In the genomic region with DNA sequence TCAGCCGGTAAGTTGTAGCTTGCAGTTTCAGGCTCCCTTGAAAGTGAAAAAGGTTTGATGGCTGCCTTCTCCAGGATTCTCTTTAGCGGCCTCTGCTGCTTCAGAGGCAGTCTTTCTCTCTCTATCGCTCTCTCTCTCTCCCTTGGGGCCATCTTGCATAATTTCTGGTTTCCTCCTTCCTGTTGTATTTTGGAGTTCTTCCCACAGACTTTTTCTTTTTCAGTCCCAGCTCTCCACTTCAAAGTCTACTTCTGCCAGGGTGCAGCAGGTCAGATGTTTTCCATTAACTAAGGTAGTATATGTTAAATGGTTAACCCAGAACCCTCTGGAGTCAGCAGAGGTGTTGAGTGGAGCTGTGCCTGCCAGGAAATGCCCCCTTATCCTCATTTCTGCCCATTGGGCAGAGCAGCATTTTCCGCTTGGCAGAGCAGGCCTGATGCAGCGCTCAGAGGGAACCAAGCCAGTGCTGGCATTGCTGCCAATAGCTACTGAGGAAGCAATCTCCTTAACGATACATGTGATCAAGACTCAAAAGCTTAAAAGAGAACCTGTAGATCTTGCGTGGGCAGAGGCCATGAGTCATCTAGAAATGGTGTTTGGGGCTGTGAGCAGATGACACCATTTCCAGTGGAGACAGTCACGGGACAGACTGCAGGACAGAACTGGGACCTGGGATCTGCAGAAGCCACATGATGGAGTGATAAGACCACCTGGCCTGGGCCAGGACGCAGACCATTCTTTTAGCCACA, we compare ENCODE assay signal across 1 cellular context.
TF ChIP-seq lines count a peak whose summit lies in the region.

No MANE protein-coding gene starts in this region.

TF ChIP-seq in K562, 482 proteins besides CTCF, POLR2A, EP300 and RAD21 (continues in another document):
- 0 out of 4 replicates have a peak, but pooled peaks of 1 of the 2 experiments have one; percentile 13 for TF ChIP-seq TRIM24 (IDR thresholded peaks at IDR 0.05)
- TF ChIP-seq, protein P1, sequence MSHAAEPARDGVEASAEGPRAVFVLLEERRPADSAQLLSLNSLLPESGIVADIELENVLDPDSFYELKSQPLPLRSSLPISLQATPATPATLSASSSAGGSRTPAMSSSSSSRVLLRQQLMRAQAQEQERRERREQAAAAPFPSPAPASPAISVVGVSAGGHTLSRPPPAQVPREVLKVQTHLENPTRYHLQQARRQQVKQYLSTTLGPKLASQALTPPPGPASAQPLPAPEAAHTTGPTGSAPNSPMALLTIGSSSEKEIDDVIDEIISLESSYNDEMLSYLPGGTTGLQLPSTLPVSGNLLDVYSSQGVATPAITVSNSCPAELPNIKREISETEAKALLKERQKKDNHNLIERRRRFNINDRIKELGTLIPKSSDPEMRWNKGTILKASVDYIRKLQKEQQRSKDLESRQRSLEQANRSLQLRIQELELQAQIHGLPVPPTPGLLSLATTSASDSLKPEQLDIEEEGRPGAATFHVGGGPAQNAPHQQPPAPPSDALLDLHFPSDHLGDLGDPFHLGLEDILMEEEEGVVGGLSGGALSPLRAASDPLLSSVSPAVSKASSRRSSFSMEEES (CRISPR knock-in tag; IDR thresholded peaks at IDR 0.05): peak; percentile 28; the same call in 1 of the 2 replicates
- 0 out of 2 replicates have a peak, but pooled peaks have one; percentile 21 for TF ChIP-seq NFRKB (IDR thresholded peaks at IDR 0.05; ENCODE audit: low read depth)
- peak; percentile 35 for TF ChIP-seq CBFA2T2 (conservative IDR thresholded peaks at IDR 0.05)
- TF ChIP-seq JUND (IDR thresholded peaks at IDR 0.05; ENCODE audit: borderline replicate concordance, low read depth, low read length): peak; percentile 94
- peak; percentile 89; the same call in 2 of the 3 replicates for TF ChIP-seq JUND (tag; IDR thresholded peaks at IDR 0.05; ENCODE audit: borderline replicate concordance, low read depth, low read length)
- no peak for TF ChIP-seq CBX1 (IDR thresholded peaks at IDR 0.05; ENCODE audit: low read depth)
- peak; percentile 30; the same call in 1 of the 2 replicates for TF ChIP-seq NFE2 (IDR thresholded peaks at IDR 0.05; ENCODE audit: low read depth)
- TF ChIP-seq MAZ (CRISPR knock-in tag; conservative IDR thresholded peaks at IDR 0.05 in 1 of 2, IDR thresholded peaks at IDR 0.05 in 1 of 2): 0 out of 4 replicates have a peak, but pooled peaks of 1 of the 2 experiments have one; percentile 26
- peak; percentile 73 for TF ChIP-seq ZNF766 (CRISPR knock-in tag; conservative IDR thresholded peaks at IDR 0.05)
- TF ChIP-seq YY1 (IDR thresholded peaks at IDR 0.05; ENCODE audit: borderline replicate concordance in 1 of 3, control insufficient read depth in 1 of 3, extremely low read depth in 1 of 3, insufficient read depth in 3 of 3, insufficient read length in 1 of 3, insufficient replicate concordance in 2 of 3, low read depth in 1 of 3, low read length in 2 of 3): peak in 1 of 3 experiments; percentile 71
- TF ChIP-seq SIRT6 (IDR thresholded peaks at IDR 0.05; ENCODE audit: low read depth, low read length): no peak
- TF ChIP-seq FOSL1 (tag; conservative IDR thresholded peaks at IDR 0.05): peak; percentile 94
- no peak for TF ChIP-seq ZFP36 (IDR thresholded peaks at IDR 0.05; ENCODE audit: low read depth, low read length, partially characterized antibody)
- peak; percentile 51 for TF ChIP-seq JUNB (CRISPR knock-in tag; conservative IDR thresholded peaks at IDR 0.05)
- no peak for TF ChIP-seq ZNF23 (CRISPR knock-in tag; IDR thresholded peaks at IDR 0.05)
- TF ChIP-seq E2F3 (CRISPR knock-in tag; IDR thresholded peaks at IDR 0.05): 0 out of 2 replicates have a peak, but pooled peaks have one; percentile 52
- TF ChIP-seq, protein P2, sequence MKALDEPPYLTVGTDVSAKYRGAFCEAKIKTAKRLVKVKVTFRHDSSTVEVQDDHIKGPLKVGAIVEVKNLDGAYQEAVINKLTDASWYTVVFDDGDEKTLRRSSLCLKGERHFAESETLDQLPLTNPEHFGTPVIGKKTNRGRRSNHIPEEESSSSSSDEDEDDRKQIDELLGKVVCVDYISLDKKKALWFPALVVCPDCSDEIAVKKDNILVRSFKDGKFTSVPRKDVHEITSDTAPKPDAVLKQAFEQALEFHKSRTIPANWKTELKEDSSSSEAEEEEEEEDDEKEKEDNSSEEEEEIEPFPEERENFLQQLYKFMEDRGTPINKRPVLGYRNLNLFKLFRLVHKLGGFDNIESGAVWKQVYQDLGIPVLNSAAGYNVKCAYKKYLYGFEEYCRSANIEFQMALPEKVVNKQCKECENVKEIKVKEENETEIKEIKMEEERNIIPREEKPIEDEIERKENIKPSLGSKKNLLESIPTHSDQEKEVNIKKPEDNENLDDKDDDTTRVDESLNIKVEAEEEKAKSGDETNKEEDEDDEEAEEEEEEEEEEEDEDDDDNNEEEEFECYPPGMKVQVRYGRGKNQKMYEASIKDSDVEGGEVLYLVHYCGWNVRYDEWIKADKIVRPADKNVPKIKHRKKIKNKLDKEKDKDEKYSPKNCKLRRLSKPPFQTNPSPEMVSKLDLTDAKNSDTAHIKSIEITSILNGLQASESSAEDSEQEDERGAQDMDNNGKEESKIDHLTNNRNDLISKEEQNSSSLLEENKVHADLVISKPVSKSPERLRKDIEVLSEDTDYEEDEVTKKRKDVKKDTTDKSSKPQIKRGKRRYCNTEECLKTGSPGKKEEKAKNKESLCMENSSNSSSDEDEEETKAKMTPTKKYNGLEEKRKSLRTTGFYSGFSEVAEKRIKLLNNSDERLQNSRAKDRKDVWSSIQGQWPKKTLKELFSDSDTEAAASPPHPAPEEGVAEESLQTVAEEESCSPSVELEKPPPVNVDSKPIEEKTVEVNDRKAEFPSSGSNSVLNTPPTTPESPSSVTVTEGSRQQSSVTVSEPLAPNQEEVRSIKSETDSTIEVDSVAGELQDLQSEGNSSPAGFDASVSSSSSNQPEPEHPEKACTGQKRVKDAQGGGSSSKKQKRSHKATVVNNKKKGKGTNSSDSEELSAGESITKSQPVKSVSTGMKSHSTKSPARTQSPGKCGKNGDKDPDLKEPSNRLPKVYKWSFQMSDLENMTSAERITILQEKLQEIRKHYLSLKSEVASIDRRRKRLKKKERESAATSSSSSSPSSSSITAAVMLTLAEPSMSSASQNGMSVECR (CRISPR knock-in tag; IDR thresholded peaks at IDR 0.05): no peak
- 0 out of 2 replicates have a peak, but pooled peaks have one; percentile 10 for TF ChIP-seq MAFG (tag; conservative IDR thresholded peaks at IDR 0.05)
- 0 out of 2 replicates have a peak, but pooled peaks have one; percentile 46 for TF ChIP-seq ZEB2 (IDR thresholded peaks at IDR 0.05)
- TF ChIP-seq ZNF589 (CRISPR knock-in tag; IDR thresholded peaks at IDR 0.05; ENCODE audit: low read depth): peak; percentile 11; the same call in 1 of the 2 replicates
- TF ChIP-seq IFI16 (CRISPR knock-in tag; IDR thresholded peaks at IDR 0.05): no peak
- no peak for TF ChIP-seq POLR2AphosphoS2 (IDR thresholded peaks at IDR 0.05; ENCODE audit: low read length)
- peak; percentile 84 for TF ChIP-seq JUN (IDR thresholded peaks at IDR 0.05; ENCODE audit: borderline replicate concordance, low read depth, low read length)
- no peak for TF ChIP-seq JUN (CRISPR knock-in tag; IDR thresholded peaks at IDR 0.05; ENCODE audit: borderline replicate concordance)
- no peak for TF ChIP-seq NR4A1 (CRISPR knock-in tag; IDR thresholded peaks at IDR 0.05)
- TF ChIP-seq NR4A1 (tag; IDR thresholded peaks at IDR 0.05): peak; percentile 59; the same call in 1 of the 2 replicates
- TF ChIP-seq BRD9 (IDR thresholded peaks at IDR 0.05; ENCODE audit: low read depth, partially characterized antibody): no peak
- peak in 1 of 2 experiments; percentile 35; a peak in 1 of 4 replicates for TF ChIP-seq RCOR1 (IDR thresholded peaks at IDR 0.05; ENCODE audit: borderline replicate concordance in 1 of 2, low read depth in 2 of 2, low read length in 2 of 2)
- 0 out of 2 replicates have a peak, but pooled peaks have one; percentile 45 for TF ChIP-seq ZNF76 (CRISPR knock-in tag; IDR thresholded peaks at IDR 0.05; ENCODE audit: borderline replicate concordance)
- TF ChIP-seq SIN3A (IDR thresholded peaks at IDR 0.05; ENCODE audit: borderline replicate concordance in 2 of 2, control insufficient read depth in 1 of 2, low read depth in 2 of 2, low read length in 2 of 2): no peak
- no peak for TF ChIP-seq ATF1 (CRISPR knock-in tag; IDR thresholded peaks at IDR 0.05)
- peak; percentile 24; the same call in 1 of the 2 replicates for TF ChIP-seq ATF1 (tag; IDR thresholded peaks at IDR 0.05)
- TF ChIP-seq ARNT (IDR thresholded peaks at IDR 0.05): no peak
- no peak for TF ChIP-seq MCM2 (IDR thresholded peaks at IDR 0.05; ENCODE audit: low read depth)
- TF ChIP-seq EGR1 (conservative IDR thresholded peaks at IDR 0.05): peak; percentile 88
- TF ChIP-seq FOS (IDR thresholded peaks at IDR 0.05; ENCODE audit: extremely low read depth, insufficient read length): peak; percentile 26
- TF ChIP-seq, protein P3, sequence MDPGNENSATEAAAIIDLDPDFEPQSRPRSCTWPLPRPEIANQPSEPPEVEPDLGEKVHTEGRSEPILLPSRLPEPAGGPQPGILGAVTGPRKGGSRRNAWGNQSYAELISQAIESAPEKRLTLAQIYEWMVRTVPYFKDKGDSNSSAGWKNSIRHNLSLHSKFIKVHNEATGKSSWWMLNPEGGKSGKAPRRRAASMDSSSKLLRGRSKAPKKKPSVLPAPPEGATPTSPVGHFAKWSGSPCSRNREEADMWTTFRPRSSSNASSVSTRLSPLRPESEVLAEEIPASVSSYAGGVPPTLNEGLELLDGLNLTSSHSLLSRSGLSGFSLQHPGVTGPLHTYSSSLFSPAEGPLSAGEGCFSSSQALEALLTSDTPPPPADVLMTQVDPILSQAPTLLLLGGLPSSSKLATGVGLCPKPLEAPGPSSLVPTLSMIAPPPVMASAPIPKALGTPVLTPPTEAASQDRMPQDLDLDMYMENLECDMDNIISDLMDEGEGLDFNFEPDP (CRISPR knock-in tag; IDR thresholded peaks at IDR 0.05): no peak
- no peak for TF ChIP-seq U2AF1 (optimal IDR thresholded peaks at IDR 0.05; ENCODE audit: low read depth, low read length)
- TF ChIP-seq, protein P4, sequence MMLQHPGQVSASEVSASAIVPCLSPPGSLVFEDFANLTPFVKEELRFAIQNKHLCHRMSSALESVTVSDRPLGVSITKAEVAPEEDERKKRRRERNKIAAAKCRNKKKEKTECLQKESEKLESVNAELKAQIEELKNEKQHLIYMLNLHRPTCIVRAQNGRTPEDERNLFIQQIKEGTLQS (IDR thresholded peaks at IDR 0.05): peak; percentile 86
- TF ChIP-seq, protein P4 (CRISPR knock-in tag; conservative IDR thresholded peaks at IDR 0.05): no peak
- no peak for TF ChIP-seq GABPB1 (CRISPR knock-in tag; IDR thresholded peaks at IDR 0.05)
- TF ChIP-seq, protein P5, sequence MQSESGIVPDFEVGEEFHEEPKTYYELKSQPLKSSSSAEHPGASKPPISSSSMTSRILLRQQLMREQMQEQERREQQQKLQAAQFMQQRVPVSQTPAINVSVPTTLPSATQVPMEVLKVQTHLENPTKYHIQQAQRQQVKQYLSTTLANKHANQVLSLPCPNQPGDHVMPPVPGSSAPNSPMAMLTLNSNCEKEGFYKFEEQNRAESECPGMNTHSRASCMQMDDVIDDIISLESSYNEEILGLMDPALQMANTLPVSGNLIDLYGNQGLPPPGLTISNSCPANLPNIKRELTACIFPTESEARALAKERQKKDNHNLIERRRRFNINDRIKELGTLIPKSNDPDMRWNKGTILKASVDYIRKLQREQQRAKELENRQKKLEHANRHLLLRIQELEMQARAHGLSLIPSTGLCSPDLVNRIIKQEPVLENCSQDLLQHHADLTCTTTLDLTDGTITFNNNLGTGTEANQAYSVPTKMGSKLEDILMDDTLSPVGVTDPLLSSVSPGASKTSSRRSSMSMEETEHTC (IDR thresholded peaks at IDR 0.05): 0 out of 2 replicates have a peak, but pooled peaks have one; percentile 55
- no peak for TF ChIP-seq STAG1 (CRISPR knock-in tag; IDR thresholded peaks at IDR 0.05; ENCODE audit: borderline replicate concordance)
- 0 out of 2 replicates have a peak, but pooled peaks have one; percentile 11 for TF ChIP-seq DMBX1 (CRISPR knock-in tag; IDR thresholded peaks at IDR 0.05; ENCODE audit: borderline replicate concordance)
- no peak for TF ChIP-seq TCFL5 (CRISPR knock-in tag; conservative IDR thresholded peaks at IDR 0.05)
- TF ChIP-seq CEBPB (tag; IDR thresholded peaks at IDR 0.05): peak; percentile 70; the same call in 1 of the 2 replicates
- TF ChIP-seq GABPA (tag; conservative IDR thresholded peaks at IDR 0.05; ENCODE audit: low read depth): peak; percentile 44; the same call in 1 of the 2 replicates
- TF ChIP-seq SMARCE1 (IDR thresholded peaks at IDR 0.05): peak; percentile 78; the same call in 1 of the 2 replicates
- TF ChIP-seq CTBP1 (IDR thresholded peaks at IDR 0.05; ENCODE audit: borderline replicate concordance): peak; percentile 36; the same call in 1 of the 2 replicates
- TF ChIP-seq CXXC5 (CRISPR knock-in tag; IDR thresholded peaks at IDR 0.05): 0 out of 2 replicates have a peak, but pooled peaks have one; percentile 28
- TF ChIP-seq ZNF79 (CRISPR knock-in tag; IDR thresholded peaks at IDR 0.05; ENCODE audit: low read depth): no peak
- no peak for TF ChIP-seq ZNF707 (CRISPR knock-in tag; conservative IDR thresholded peaks at IDR 0.05)
- TF ChIP-seq CBFA2T3 (IDR thresholded peaks at IDR 0.05): peak; percentile 52
- TF ChIP-seq XRCC3 (IDR thresholded peaks at IDR 0.05): no peak
- TF ChIP-seq, protein P6, sequence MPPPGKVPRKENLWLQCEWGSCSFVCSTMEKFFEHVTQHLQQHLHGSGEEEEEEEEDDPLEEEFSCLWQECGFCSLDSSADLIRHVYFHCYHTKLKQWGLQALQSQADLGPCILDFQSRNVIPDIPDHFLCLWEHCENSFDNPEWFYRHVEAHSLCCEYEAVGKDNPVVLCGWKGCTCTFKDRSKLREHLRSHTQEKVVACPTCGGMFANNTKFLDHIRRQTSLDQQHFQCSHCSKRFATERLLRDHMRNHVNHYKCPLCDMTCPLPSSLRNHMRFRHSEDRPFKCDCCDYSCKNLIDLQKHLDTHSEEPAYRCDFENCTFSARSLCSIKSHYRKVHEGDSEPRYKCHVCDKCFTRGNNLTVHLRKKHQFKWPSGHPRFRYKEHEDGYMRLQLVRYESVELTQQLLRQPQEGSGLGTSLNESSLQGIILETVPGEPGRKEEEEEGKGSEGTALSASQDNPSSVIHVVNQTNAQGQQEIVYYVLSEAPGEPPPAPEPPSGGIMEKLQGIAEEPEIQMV (tag; conservative IDR thresholded peaks at IDR 0.05; ENCODE audit: low read depth): no peak
- peak; percentile 45; the same call in 1 of the 2 replicates for TF ChIP-seq SMAD4 (CRISPR knock-in tag; conservative IDR thresholded peaks at IDR 0.05)
- 0 out of 2 replicates have a peak, but pooled peaks have one; percentile 35 for TF ChIP-seq ZBTB17 (CRISPR knock-in tag; IDR thresholded peaks at IDR 0.05)
- TF ChIP-seq DPF2 (IDR thresholded peaks at IDR 0.05): peak; percentile 69
- TF ChIP-seq, protein P7, sequence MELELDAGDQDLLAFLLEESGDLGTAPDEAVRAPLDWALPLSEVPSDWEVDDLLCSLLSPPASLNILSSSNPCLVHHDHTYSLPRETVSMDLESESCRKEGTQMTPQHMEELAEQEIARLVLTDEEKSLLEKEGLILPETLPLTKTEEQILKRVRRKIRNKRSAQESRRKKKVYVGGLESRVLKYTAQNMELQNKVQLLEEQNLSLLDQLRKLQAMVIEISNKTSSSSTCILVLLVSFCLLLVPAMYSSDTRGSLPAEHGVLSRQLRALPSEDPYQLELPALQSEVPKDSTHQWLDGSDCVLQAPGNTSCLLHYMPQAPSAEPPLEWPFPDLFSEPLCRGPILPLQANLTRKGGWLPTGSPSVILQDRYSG (tag; conservative IDR thresholded peaks at IDR 0.05; ENCODE audit: low read depth): 0 out of 2 replicates have a peak, but pooled peaks have one; percentile 61
